In genomic region chr1:91245437-91245836, GRCh38 we compare ENCODE assay signal across 21 cellular contexts.
"Had no signal": no experiment of that assay in that cellular context is flagged by ENCODE, and none has a peak within 500 bp of the region (broad histone marks: within the 10 kb centered on the region; RNA-seq: fewer than 3 reads in every experiment).

No MANE protein-coding gene starts in this region.

- H3K36me3 ChIP-seq: MG63, Peyer's patch, SJCRH30 had no signal

- H3K4me2 ChIP-seq: PC-9 had no signal

- DNase-seq: KBM-7; MG63; NCI-H1092 treated with DMSO at 0.1 percent for 48 hours; NCI-H1436; NCI-H187; NCI-H2029; NCI-H2171; NCI-H226; NCI-H446; NCI-H510A; NCI-H524 treated with DMSO at 0.1 percent for 48 hours; NCI-H69; NCI-H774; NK-92 treated with Interleukin-12 subunit alpha and Interleukin-12 subunit beta, amount 100 ng/mL, for 24 hours; OCI-M1; PC-9; Peyer's patch; SHP77 treated with DMSO at 0.1 percent for 48 hours; SJCRH30 had no signal

- H3K9me3 ChIP-seq: MG63, Peyer's patch, SJCRH30 had no signal

- ATAC-seq: Right ventricle myocardium inferior, SK-N-SH treated with all-trans-retinoic acid at 6 μM for 48 hours had no signal

- H3K4me1 ChIP-seq: Peyer's patch had no signal

- H3K27me3 ChIP-seq: MG63, Peyer's patch, SJCRH30 had no signal

- H3K27ac ChIP-seq: PC-9, Peyer's patch, SJCRH30 had no signal

- H3K4me3 ChIP-seq: MG63, PC-9, Peyer's patch, SJCRH30 had no signal

- H2AFZ ChIP-seq: PC-9 had no signal
